Comparison of ENCODE assay signal across 2 cellular contexts in the genomic region with DNA sequence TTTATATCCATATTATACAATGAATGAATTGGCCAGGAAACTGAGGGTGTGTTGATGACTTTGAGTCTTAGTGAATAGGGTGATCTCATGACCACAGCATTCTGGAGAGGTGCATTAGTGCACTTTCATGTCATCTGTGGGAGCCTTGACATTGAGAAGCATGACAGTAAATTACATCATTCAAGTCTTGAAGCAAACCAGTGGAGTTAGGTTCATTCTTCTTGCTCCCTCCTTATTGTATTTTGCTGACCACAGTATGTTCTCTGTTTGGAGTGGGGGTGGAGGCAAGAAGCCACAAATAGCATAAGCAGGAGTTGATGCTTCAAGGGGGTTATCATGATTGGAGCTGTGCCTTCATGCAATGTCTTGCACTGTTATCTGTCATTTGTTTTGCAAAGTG.
A peak's percentile ranks its signal among the peaks of the same experiment; 100 is the strongest.
TF ChIP-seq lines count a peak whose summit lies in the region.

No MANE protein-coding gene starts in this region.

TF ChIP-seq in HCT116, 20 proteins besides CTCF, POLR2A, EP300 and RAD21 (continued from another document):
- TF ChIP-seq, protein P1, sequence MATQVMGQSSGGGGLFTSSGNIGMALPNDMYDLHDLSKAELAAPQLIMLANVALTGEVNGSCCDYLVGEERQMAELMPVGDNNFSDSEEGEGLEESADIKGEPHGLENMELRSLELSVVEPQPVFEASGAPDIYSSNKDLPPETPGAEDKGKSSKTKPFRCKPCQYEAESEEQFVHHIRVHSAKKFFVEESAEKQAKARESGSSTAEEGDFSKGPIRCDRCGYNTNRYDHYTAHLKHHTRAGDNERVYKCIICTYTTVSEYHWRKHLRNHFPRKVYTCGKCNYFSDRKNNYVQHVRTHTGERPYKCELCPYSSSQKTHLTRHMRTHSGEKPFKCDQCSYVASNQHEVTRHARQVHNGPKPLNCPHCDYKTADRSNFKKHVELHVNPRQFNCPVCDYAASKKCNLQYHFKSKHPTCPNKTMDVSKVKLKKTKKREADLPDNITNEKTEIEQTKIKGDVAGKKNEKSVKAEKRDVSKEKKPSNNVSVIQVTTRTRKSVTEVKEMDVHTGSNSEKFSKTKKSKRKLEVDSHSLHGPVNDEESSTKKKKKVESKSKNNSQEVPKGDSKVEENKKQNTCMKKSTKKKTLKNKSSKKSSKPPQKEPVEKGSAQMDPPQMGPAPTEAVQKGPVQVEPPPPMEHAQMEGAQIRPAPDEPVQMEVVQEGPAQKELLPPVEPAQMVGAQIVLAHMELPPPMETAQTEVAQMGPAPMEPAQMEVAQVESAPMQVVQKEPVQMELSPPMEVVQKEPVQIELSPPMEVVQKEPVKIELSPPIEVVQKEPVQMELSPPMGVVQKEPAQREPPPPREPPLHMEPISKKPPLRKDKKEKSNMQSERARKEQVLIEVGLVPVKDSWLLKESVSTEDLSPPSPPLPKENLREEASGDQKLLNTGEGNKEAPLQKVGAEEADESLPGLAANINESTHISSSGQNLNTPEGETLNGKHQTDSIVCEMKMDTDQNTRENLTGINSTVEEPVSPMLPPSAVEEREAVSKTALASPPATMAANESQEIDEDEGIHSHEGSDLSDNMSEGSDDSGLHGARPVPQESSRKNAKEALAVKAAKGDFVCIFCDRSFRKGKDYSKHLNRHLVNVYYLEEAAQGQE (IDR thresholded peaks at IDR 0.05; ENCODE audit: low read depth): no peak
- TF ChIP-seq POLR2AphosphoS5 (IDR thresholded peaks at IDR 0.05; ENCODE audit: low read depth, low read length): peak; percentile 40
- TF ChIP-seq, protein P2, sequence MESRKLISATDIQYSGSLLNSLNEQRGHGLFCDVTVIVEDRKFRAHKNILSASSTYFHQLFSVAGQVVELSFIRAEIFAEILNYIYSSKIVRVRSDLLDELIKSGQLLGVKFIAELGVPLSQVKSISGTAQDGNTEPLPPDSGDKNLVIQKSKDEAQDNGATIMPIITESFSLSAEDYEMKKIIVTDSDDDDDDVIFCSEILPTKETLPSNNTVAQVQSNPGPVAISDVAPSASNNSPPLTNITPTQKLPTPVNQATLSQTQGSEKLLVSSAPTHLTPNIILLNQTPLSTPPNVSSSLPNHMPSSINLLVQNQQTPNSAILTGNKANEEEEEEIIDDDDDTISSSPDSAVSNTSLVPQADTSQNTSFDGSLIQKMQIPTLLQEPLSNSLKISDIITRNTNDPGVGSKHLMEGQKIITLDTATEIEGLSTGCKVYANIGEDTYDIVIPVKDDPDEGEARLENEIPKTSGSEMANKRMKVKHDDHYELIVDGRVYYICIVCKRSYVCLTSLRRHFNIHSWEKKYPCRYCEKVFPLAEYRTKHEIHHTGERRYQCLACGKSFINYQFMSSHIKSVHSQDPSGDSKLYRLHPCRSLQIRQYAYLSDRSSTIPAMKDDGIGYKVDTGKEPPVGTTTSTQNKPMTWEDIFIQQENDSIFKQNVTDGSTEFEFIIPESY (IDR thresholded peaks at IDR 0.05; ENCODE audit: extremely low read depth, insufficient replicate concordance, low read length): no peak
- peak; percentile 77 for TF ChIP-seq ATF3 (IDR thresholded peaks at IDR 0.05)
- no peak for TF ChIP-seq EGR1 (IDR thresholded peaks at IDR 0.05; ENCODE audit: low read depth)
- no peak for TF ChIP-seq EZH2phosphoT487 (IDR thresholded peaks at IDR 0.05; ENCODE audit: borderline replicate concordance)
- TF ChIP-seq CBX3 (IDR thresholded peaks at IDR 0.05; ENCODE audit: low read depth): peak; percentile 90
- peak; percentile 91 for TF ChIP-seq CEBPB (IDR thresholded peaks at IDR 0.05; ENCODE audit: low read depth)
- TF ChIP-seq ZNF274 (IDR thresholded peaks at IDR 0.05; ENCODE audit: low read depth, low read length): no peak
- TF ChIP-seq SP1 (IDR thresholded peaks at IDR 0.05; ENCODE audit: low read depth): peak; percentile 89
- peak; percentile 85 for TF ChIP-seq TCF7L2 (IDR thresholded peaks at IDR 0.05; ENCODE audit: borderline replicate concordance, extremely low read depth, insufficient read depth, insufficient read length)
- peak; percentile 65 for TF ChIP-seq JUND (IDR thresholded peaks at IDR 0.05)
- no peak for TF ChIP-seq YY1 (IDR thresholded peaks at IDR 0.05; ENCODE audit: extremely low read depth, insufficient replicate concordance, low read depth, low read length)
- TF ChIP-seq FOSL1 (IDR thresholded peaks at IDR 0.05; ENCODE audit: low read depth): peak; percentile 39; the same call in 1 of the 2 replicates
- no peak for TF ChIP-seq ZFX (IDR thresholded peaks at IDR 0.05)
- no peak for TF ChIP-seq EZH2 (IDR thresholded peaks at IDR 0.05)
- TF ChIP-seq SIN3A (IDR thresholded peaks at IDR 0.05; ENCODE audit: low read depth): peak; percentile 60

TF ChIP-seq in SK-N-SH, 30 proteins besides CTCF, POLR2A, EP300 and RAD21 (continued from another document):
- TF ChIP-seq POLR2AphosphoS5 (IDR thresholded peaks at IDR 0.05; ENCODE audit: low read depth, low read length): peak; percentile 75
- no peak for TF ChIP-seq ELF1 (IDR thresholded peaks at IDR 0.05)
- TF ChIP-seq CHD2 (IDR thresholded peaks at IDR 0.05; ENCODE audit: low read length, partially characterized antibody): no peak
- no peak for TF ChIP-seq GABPA (IDR thresholded peaks at IDR 0.05; ENCODE audit: low read depth)
- TF ChIP-seq, protein P2 (IDR thresholded peaks at IDR 0.05; ENCODE audit: borderline replicate concordance, low read depth): peak; percentile 79; the same call in 1 of the 2 replicates
- TF ChIP-seq, protein P3, sequence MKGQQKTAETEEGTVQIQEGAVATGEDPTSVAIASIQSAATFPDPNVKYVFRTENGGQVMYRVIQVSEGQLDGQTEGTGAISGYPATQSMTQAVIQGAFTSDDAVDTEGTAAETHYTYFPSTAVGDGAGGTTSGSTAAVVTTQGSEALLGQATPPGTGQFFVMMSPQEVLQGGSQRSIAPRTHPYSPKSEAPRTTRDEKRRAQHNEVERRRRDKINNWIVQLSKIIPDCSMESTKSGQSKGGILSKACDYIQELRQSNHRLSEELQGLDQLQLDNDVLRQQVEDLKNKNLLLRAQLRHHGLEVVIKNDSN (IDR thresholded peaks at IDR 0.05; ENCODE audit: borderline replicate concordance, low read depth): no peak
- no peak for TF ChIP-seq FOXJ3 (CRISPR knock-in tag; IDR thresholded peaks at IDR 0.05)
- TF ChIP-seq RFX5 (IDR thresholded peaks at IDR 0.05; ENCODE audit: low read length): no peak
- no peak for TF ChIP-seq SMC3 (IDR thresholded peaks at IDR 0.05; ENCODE audit: low read depth, low read length)
- peak; percentile 92 for TF ChIP-seq NFIC (IDR thresholded peaks at IDR 0.05; ENCODE audit: borderline replicate concordance)
- peak; percentile 38; the same call in 1 of the 2 replicates for TF ChIP-seq MAX (IDR thresholded peaks at IDR 0.05; ENCODE audit: low read depth)
- TF ChIP-seq NRF1 (IDR thresholded peaks at IDR 0.05; ENCODE audit: low read depth, low read length): no peak
- TF ChIP-seq YY1 (IDR thresholded peaks at IDR 0.05; ENCODE audit: low read depth): no peak
- no peak for TF ChIP-seq RCOR1 (IDR thresholded peaks at IDR 0.05; ENCODE audit: low read length)
- TF ChIP-seq EZH2phosphoT487 (IDR thresholded peaks at IDR 0.05; ENCODE audit: borderline replicate concordance, low read depth): no peak
- TF ChIP-seq JUND (IDR thresholded peaks at IDR 0.05): peak; percentile 94
- TF ChIP-seq RXRA (IDR thresholded peaks at IDR 0.05; ENCODE audit: borderline replicate concordance, low read depth): peak; percentile 88
- TF ChIP-seq IRF3 (IDR thresholded peaks at IDR 0.05; ENCODE audit: low read depth, low read length): no peak
- TF ChIP-seq, protein P1 (IDR thresholded peaks at IDR 0.05; ENCODE audit: low read depth, low read length): peak; percentile 43; the same call in 1 of the 2 replicates
- peak; percentile 87 for TF ChIP-seq MEF2A (IDR thresholded peaks at IDR 0.05; ENCODE audit: borderline replicate concordance, low read depth)
- peak; percentile 77; the same call in 1 of the 2 replicates for TF ChIP-seq SIN3A (IDR thresholded peaks at IDR 0.05; ENCODE audit: borderline replicate concordance, low read depth, low read length)
- TF ChIP-seq, protein P4, sequence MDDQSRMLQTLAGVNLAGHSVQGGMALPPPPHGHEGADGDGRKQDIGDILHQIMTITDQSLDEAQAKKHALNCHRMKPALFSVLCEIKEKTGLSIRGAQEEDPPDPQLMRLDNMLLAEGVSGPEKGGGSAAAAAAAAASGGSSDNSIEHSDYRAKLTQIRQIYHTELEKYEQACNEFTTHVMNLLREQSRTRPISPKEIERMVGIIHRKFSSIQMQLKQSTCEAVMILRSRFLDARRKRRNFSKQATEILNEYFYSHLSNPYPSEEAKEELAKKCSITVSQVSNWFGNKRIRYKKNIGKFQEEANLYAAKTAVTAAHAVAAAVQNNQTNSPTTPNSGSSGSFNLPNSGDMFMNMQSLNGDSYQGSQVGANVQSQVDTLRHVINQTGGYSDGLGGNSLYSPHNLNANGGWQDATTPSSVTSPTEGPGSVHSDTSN (IDR thresholded peaks at IDR 0.05): peak; percentile 98
- peak; percentile 98 for TF ChIP-seq FOXM1 (IDR thresholded peaks at IDR 0.05; ENCODE audit: low read depth)
